14 cellular contexts compared by ENCODE assay signal in the genomic region with DNA sequence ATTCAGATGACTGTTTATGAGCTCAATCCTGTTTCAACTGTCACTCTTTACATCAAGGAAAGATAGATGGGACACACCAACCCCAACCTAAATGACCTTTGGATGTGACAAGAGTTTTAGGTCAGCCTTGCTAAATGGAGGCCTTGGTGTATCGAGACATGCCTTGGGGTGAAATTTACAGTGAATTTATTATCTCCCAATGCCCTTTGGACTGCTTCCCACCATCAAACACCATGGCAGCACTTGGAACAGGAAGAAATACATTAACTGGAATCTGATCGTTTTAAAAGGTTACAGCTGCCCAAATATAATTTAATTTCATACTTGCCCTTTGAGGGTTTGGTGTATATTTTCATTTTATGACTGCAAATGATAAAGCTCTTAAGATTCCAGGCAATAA.
"Had no signal": no experiment of that assay in that cellular context is flagged by ENCODE, and none has a peak within 500 bp of the region (broad histone marks: within the 10 kb centered on the region; RNA-seq: fewer than 3 reads in every experiment).

No MANE protein-coding gene starts in this region.

- DNase-seq: activated CD4-positive, alpha-beta T cell treated with anti-CD3 and anti-CD28 coated beads, Interleukin-2, amount 50 U/mL, for 48 hours; activated gamma-delta T cell treated with Interleukin-2 at 50 U/mL for 16 hours; activated naive CD8-positive, alpha-beta T cell treated with anti-CD3 and anti-CD28 coated beads for 36 hours; activated T-cell treated with anti-CD3 and anti-CD28 coated beads, Interleukin-2, amount 50 U/mL, for 4 hours; dermis blood vessel endothelial cell; hippocampal formation; lower lobe of right lung; midbrain; naive B cell; stimulated activated CD4-positive, alpha-beta T cell treated with anti-CD3 and anti-CD28 coated beads, Interleukin-15, amount 100 ng/mL, for 24 hours; stimulated activated CD4-positive, alpha-beta T cell treated with anti-CD3 and anti-CD28 coated beads, Interleukin-4, amount 100 ng/mL, for 24 hours; stimulated activated naive CD8-positive, alpha-beta T cell treated with anti-CD3 and anti-CD28 coated beads, Interleukin-15, amount 100 ng/mL, for 72 hours; testis had no signal

- H3K9me3 ChIP-seq: lower lobe of right lung, testis had no signal

- H3K4me3 ChIP-seq: lower lobe of right lung, testis had no signal

- H3K4me1 ChIP-seq: lower lobe of right lung, parathyroid adenoma, testis had no signal

- H3K27me3 ChIP-seq: testis had no signal

- H3K27ac ChIP-seq: lower lobe of right lung, parathyroid adenoma, testis had no signal

- H3K36me3 ChIP-seq: lower lobe of right lung had no signal
